Comparison of ENCODE assay signal across 22 cellular contexts in the genomic region with DNA sequence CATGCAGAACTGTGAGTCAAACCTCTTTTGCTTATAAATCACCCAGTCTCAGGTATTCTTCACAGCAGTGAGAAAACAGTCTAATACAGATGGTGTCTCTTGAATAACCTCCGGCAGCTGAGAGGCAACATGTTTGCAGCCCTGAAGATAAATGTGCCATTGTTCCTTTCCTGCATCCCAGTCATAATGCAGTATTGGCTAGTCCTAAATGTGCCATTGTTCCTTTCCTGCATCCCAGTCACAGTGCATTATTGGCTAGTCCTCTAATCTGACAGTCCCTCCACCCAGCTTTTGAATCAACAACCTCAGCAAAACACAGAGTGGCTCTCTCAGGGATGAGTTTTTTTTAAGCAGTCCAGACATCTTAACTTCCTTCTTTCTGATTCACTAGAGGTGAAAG.
"Had no signal": no experiment of that assay in that cellular context is flagged by ENCODE, and none has a peak within 500 bp of the region (broad histone marks: within the 10 kb centered on the region; RNA-seq: fewer than 3 reads in every experiment).

No MANE protein-coding gene starts in this region.

- H3K27me3 Mint-ChIP-seq: activated CD4-positive, alpha-beta T cell treated with anti-CD3 and anti-CD28 coated beads, Interleukin-2, amount 10 ng/mL, durations not matched to agents 7 days and 5 days; activated naive CD4-positive, alpha-beta T cell treated with anti-CD3 and anti-CD28 coated beads, Interleukin-2, amount 50 U/mL, for 24 hours; activated T-cell treated with anti-CD3 and anti-CD28 coated beads, Interleukin-2, amount 50 U/mL, for 24 hours; central memory CD8-positive, alpha-beta T cell had no signal

- H3K9me3 ChIP-seq: ascending aorta, colonic mucosa, esophagus squamous epithelium, lower lobe of right lung, right lobe of liver, stomach, thoracic aorta, upper lobe of right lung had no signal

- ATAC-seq: activated CD8-positive, alpha-beta T cell treated with anti-CD3 and anti-CD28 coated beads, Interleukin-2, amount 10 ng/mL, durations not matched to agents 7 days and 5 days; lower lobe of right lung; right lobe of liver; stimulated activated effector memory CD8-positive, alpha-beta T cell treated with anti-CD3 and anti-CD28 coated beads, Interleukin-12 subunit alpha, Interleukin-12 subunit beta, amount 100 ng/mL, for 72 hours; upper lobe of right lung had no signal

- H3K4me1 ChIP-seq: ascending aorta, colonic mucosa, esophagus squamous epithelium, lower lobe of right lung, right lobe of liver, stomach, upper lobe of right lung had no signal

- H3K4me1 Mint-ChIP-seq: activated CD4-positive, alpha-beta T cell treated with anti-CD3 and anti-CD28 coated beads, Interleukin-2, amount 10 ng/mL, durations not matched to agents 7 days and 5 days; activated naive CD4-positive, alpha-beta T cell treated with anti-CD3 and anti-CD28 coated beads, Interleukin-2, amount 50 U/mL, for 24 hours; central memory CD8-positive, alpha-beta T cell; mesothelial cell of epicardium; stimulated activated effector memory CD8-positive, alpha-beta T cell treated with anti-CD3 and anti-CD28 coated beads, Interleukin-12 subunit alpha, Interleukin-12 subunit beta, amount 100 ng/mL, for 72 hours had no signal

- H3K9me3 Mint-ChIP-seq: activated CD4-positive, alpha-beta T cell treated with anti-CD3 and anti-CD28 coated beads, Interleukin-2, amount 10 ng/mL, durations not matched to agents 7 days and 5 days; nephron progenitor cell had no signal

- DNase-seq: activated CD4-positive, alpha-beta T cell treated with anti-CD3 and anti-CD28 coated beads, Interleukin-2, amount 10 ng/mL, durations not matched to agents 7 days and 5 days; activated CD8-positive, alpha-beta T cell treated with anti-CD3 and anti-CD28 coated beads, Interleukin-2, amount 10 ng/mL, durations not matched to agents 7 days and 5 days; activated effector memory CD4-positive, alpha-beta T cell treated with Interleukin-2 at 50 U/mL for 16 hours; activated T-cell treated with anti-CD3 and anti-CD28 coated beads, Interleukin-2, amount 50 U/mL, for 24 hours; colonic mucosa; esophagus squamous epithelium; islet precursor cell; lower lobe of right lung; nephron progenitor cell; right lobe of liver; stimulated activated CD4-positive, alpha-beta T cell treated with anti-CD3 and anti-CD28 coated beads, Interleukin-4, amount 100 ng/mL, for 24 hours; stomach; T1000; upper lobe of right lung had no signal

- H3K36me3 Mint-ChIP-seq: activated naive CD4-positive, alpha-beta T cell treated with anti-CD3 and anti-CD28 coated beads, Interleukin-2, amount 50 U/mL, for 24 hours; mesothelial cell of epicardium; stimulated activated effector memory CD8-positive, alpha-beta T cell treated with anti-CD3 and anti-CD28 coated beads, Interleukin-12 subunit alpha, Interleukin-12 subunit beta, amount 100 ng/mL, for 72 hours had no signal

- H3K4me3 Mint-ChIP-seq: activated CD4-positive, alpha-beta T cell treated with anti-CD3 and anti-CD28 coated beads, Interleukin-2, amount 10 ng/mL, durations not matched to agents 7 days and 5 days; activated CD8-positive, alpha-beta T cell treated with anti-CD3 and anti-CD28 coated beads, Interleukin-2, amount 10 ng/mL, durations not matched to agents 7 days and 5 days; activated naive CD4-positive, alpha-beta T cell treated with anti-CD3 and anti-CD28 coated beads, Interleukin-2, amount 50 U/mL, for 24 hours; activated T-cell treated with anti-CD3 and anti-CD28 coated beads, Interleukin-2, amount 50 U/mL, for 24 hours; central memory CD8-positive, alpha-beta T cell; mesothelial cell of epicardium; nephron progenitor cell; stimulated activated effector memory CD8-positive, alpha-beta T cell treated with anti-CD3 and anti-CD28 coated beads, Interleukin-12 subunit alpha, Interleukin-12 subunit beta, amount 100 ng/mL, for 72 hours had no signal

- H3K4me3 ChIP-seq: ascending aorta, colonic mucosa, esophagus squamous epithelium, hepatocyte, lower lobe of right lung, right lobe of liver, smooth muscle cell, stomach, thoracic aorta, upper lobe of right lung had no signal

- H3K27ac Mint-ChIP-seq: activated CD4-positive, alpha-beta T cell treated with anti-CD3 and anti-CD28 coated beads, Interleukin-2, amount 10 ng/mL, durations not matched to agents 7 days and 5 days; activated CD8-positive, alpha-beta T cell treated with anti-CD3 and anti-CD28 coated beads, Interleukin-2, amount 10 ng/mL, durations not matched to agents 7 days and 5 days; activated naive CD4-positive, alpha-beta T cell treated with anti-CD3 and anti-CD28 coated beads, Interleukin-2, amount 50 U/mL, for 24 hours; activated T-cell treated with anti-CD3 and anti-CD28 coated beads, Interleukin-2, amount 50 U/mL, for 24 hours; mesothelial cell of epicardium; nephron progenitor cell; stimulated activated effector memory CD8-positive, alpha-beta T cell treated with anti-CD3 and anti-CD28 coated beads, Interleukin-12 subunit alpha, Interleukin-12 subunit beta, amount 100 ng/mL, for 72 hours had no signal

- H3K27me3 ChIP-seq: ascending aorta, colonic mucosa, esophagus squamous epithelium, hepatocyte, right lobe of liver, stomach, upper lobe of right lung had no signal

- H3K36me3 ChIP-seq: ascending aorta, colonic mucosa, esophagus squamous epithelium, lower lobe of right lung, right lobe of liver, stomach, thoracic aorta, upper lobe of right lung had no signal

- H3K27ac ChIP-seq: ascending aorta, colonic mucosa, esophagus squamous epithelium, hepatocyte, lower lobe of right lung, right lobe of liver, stomach, thoracic aorta, upper lobe of right lung had no signal
